14 cellular contexts compared by ENCODE assay signal in the genomic region with DNA sequence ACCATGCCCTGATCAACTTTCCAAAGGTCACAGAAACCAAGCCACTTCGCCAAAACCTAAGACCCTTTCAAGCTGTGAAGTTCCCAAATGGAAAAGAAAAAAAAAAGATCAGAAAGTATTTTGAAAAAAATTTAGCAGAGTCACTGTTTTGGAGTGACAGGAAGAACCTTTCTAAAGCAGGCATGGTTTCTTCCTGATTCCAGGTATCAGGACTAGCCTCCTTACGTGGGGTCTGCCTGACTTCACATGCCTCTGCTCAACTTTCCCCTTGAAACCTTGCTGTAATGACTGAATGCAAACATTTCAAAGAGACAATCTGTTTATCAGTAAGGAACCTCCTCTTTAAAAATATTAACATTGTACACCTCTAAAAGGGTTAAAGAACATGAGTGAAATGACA. TPM values are rescaled to one million over a fixed set of nuclear protein-coding genes. Genes with fewer than 3 reads are reported as not detected.
DNase-seq lines count a peak whose midpoint lies in the region; ATAC-seq and TF ChIP-seq lines count a peak whose summit lies in the region.
"Had no signal": no experiment of that assay in that cellular context is flagged by ENCODE, and none has a peak within 500 bp of the region (broad histone marks: within the 10 kb centered on the region; RNA-seq: fewer than 3 reads in every experiment).

No MANE protein-coding gene starts in this region.

- POLR2A ChIA-PET in AG04450 (lab: Yijun Ruan, JAX) (interaction anchor here (1.0 to 2.5 kb wide), 4 partner anchors 19 to 30 kb away, joined by 3 to 8 read pairs (median 4); no protein-coding TSS in a partner anchor), Panc1 (lab: Charles Lee) (no interaction called here)

- intact Hi-C loops in Panc1 (cut with micrococcal nuclease; ENCODE audit: unreplicated experiment) = loop anchor here (10.0 kb wide), 1 partner anchor 57 kb away; no protein-coding TSS in a partner anchor
- intact Hi-C loops in gastrocnemius medialis (cut with DNase I; ENCODE audit: low total_unique reads) = loop anchor here (1.0 kb wide), 1 partner anchor 18 kb away; no protein-coding TSS in a partner anchor

- no TSS peak for BruUV-seq in Panc1 (replicated peaks; lab: Mats Ljungman, UMichigan)

- H3K4me3 ChIP-seq in AG04450 (ENCODE audit: low read depth, low read length) (no peak overlapping the region), Panc1 (ENCODE audit: low read depth in 2 of 2, low read length in 2 of 2) (no peak overlapping the region), gastrocnemius medialis (peak overlapping the region in 1 of 4 donors; percentile 18), foreskin fibroblast (ENCODE audit: low read depth in 1 of 2, low read length in 2 of 2) (no peak overlapping the region)

- ATAC-seq in Panc1 (no peak), foreskin keratinocyte (no peak), gastrocnemius medialis (no peak), HG03439 (IDR thresholded peaks at IDR 0.05; ENCODE audit: unreplicated experiment) (no peak), GM21367 (IDR thresholded peaks at IDR 0.05; ENCODE audit: unreplicated experiment) (no peak)
- ATAC-seq: natural killer cell treated with Interleukin-12 subunit alpha and Interleukin-12 subunit beta and Interleukin-15 and Interleukin-18, amount 100 ng/mL, for 72 hours had no signal

- CTCF ChIA-PET in AG04450 (lab: Charles Lee) (interaction anchor here (2.2 kb wide), 1 partner anchor 58 kb away, joined by 6 read pairs; no protein-coding TSS in a partner anchor), Panc1 (lab: Charles Lee) (no interaction called here)

- H3K27ac ChIP-seq in AG04450 (ENCODE audit: low read depth, low read length) (peak overlapping the region; percentile 75), Panc1 (ENCODE audit: low read length) (peak overlapping the region; percentile 76), foreskin keratinocyte (peak overlapping the region; percentile 76), gastrocnemius medialis (peak overlapping the region; percentile 85 to 100 (median 98))

- DNase-seq in AG04450 (ENCODE audit: low read depth, low spot score) = no peak
- DNase-seq in Panc1 (ENCODE audit: low read depth, low spot score) = no peak
- DNase-seq in foreskin keratinocyte = no peak
- DNase-seq in gastrocnemius medialis = no peak
- DNase-seq in foreskin fibroblast = no peak
- DNase-seq in mesenteric fat pad (ENCODE audit: low spot score) = no peak
- DNase-seq: activated CD8-positive, alpha-beta memory T cell treated with anti-CD3 and anti-CD28 coated beads for 24 hours; activated naive CD4-positive, alpha-beta T cell treated with anti-CD3 and anti-CD28 coated beads, Interleukin-2, amount 10 ng/mL, durations not matched to agents 7 days and 5 days; NCI-H1694; NCI-H526; SHP77 treated with DMSO at 0.1 percent for 48 hours had no signal

- TF ChIP-seq POLR2A in gastrocnemius medialis (IDR thresholded peaks at IDR 0.05) = no peak

- H3K36me3 ChIP-seq in Panc1 (ENCODE audit: control insufficient read depth, insufficient read depth, low read length) = no peaks in the 10 kb centered on the region
- H3K36me3 ChIP-seq in gastrocnemius medialis = no peaks in the 10 kb centered on the region

- H3K27me3 ChIP-seq in AG04450 (ENCODE audit: control insufficient read depth, insufficient read depth, low read length) (no peaks in the 10 kb centered on the region), Panc1 (ENCODE audit: control insufficient read depth, insufficient read depth, low read length) (no peaks in the 10 kb centered on the region), foreskin keratinocyte (no peaks in the 10 kb centered on the region), gastrocnemius medialis (no peaks in the 10 kb centered on the region)

- H3K9me3 ChIP-seq in AG04450 (ENCODE audit: control insufficient read depth, insufficient read depth, low read length) = no peaks in the 10 kb centered on the region
- H3K9me3 ChIP-seq in Panc1 (ENCODE audit: control insufficient read depth, insufficient read depth, low read depth, low read length) = no peaks in the 10 kb centered on the region
- H3K9me3 ChIP-seq in gastrocnemius medialis = no peaks in the 10 kb centered on the region

- TF ChIP-seq CTCF in AG04450 (IDR thresholded peaks at IDR 0.05; ENCODE audit: low read depth, low read length) (no peak), Panc1 (IDR thresholded peaks at IDR 0.05) (no peak), foreskin keratinocyte (conservative IDR thresholded peaks at IDR 0.05) (no peak), gastrocnemius medialis (IDR thresholded peaks at IDR 0.05 in 4 of 5, conservative IDR thresholded peaks at IDR 0.05 in 1 of 5) (no peak), foreskin fibroblast (IDR thresholded peaks at IDR 0.05; ENCODE audit: low read depth, low read length) (no peak)

- H3K4me1 ChIP-seq in Panc1 (ENCODE audit: control insufficient read depth, insufficient read depth, low read length) (peaks cover 55% of the 10 kb centered on the region), foreskin keratinocyte (peaks cover 51% of the 10 kb centered on the region), gastrocnemius medialis (peaks cover 71 to 88% of the 10 kb centered on the region in 2 donors)

- in situ Hi-C loops in Panc1 (cut with HindIII; ENCODE audit: low pct_unique_long_range_greater_than_20kb, low sequenced_read_pairs) = no loop called here
- in situ Hi-C loops in gastrocnemius medialis (cut with MboI; ENCODE audit: low sequenced_read_pairs in 4 of 4) = loop anchor here in 1 of 4 donors (10.0 kb wide), 1 partner anchor 57 kb away; no protein-coding TSS in a partner anchor

RNA-seq across cellular contexts. Expression of a gene that starts 9.5 kb away (rescaled TPM):
- polyA plus RNA-seq in AG04450 (2011; rRNA removed) (596 and 687 TPM in 2 replicates), foreskin keratinocyte (54.3 and 72.1 TPM in 2 replicates)
- 1,327 and 1,683 TPM in 2 replicates for polyA minus RNA-seq in AG04450 (2011; rRNA and poly(A)+ RNA removed)
- total RNA-seq in Panc1 (2021; ENCODE audit: unreplicated experiment) (165 TPM), foreskin keratinocyte (150 and 182 TPM in 2 replicates), gastrocnemius medialis (10 to 100 TPM; 24.7 to 47.6 (median 30.9) TPM), mesenteric fat pad (241 TPM)
- polyA plus RNA-seq in Panc1 (2012; ENCODE audit: insufficient read length) = 86.7 TPM
